ENCODE assay signal across 14 cellular contexts in the genomic region with DNA sequence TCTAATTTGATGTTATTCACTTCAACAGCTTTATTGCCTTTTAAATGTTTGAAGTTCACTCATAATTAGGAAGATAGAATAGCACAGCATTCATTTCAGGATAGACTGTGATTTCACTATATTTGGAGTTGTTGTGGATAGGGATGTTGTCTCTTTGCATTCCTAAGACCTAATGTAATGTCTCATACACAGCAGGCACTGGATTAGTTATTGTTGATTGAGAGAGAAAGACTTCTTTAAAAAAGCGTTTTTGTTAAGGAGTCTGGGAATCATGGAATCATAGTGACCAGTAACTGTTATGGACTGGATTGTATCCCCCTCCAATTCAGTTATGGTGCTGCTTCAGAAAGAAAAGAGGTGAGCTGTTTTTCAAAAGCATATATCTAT.
DNase-seq lines count a peak whose midpoint lies in the region; ATAC-seq and TF ChIP-seq lines count a peak whose summit lies in the region.
"Had no signal": no experiment of that assay in that cellular context is flagged by ENCODE, and none has a peak within 500 bp of the region (broad histone marks: within the 10 kb centered on the region; RNA-seq: fewer than 3 reads in every experiment).

No MANE protein-coding gene starts in this region.

- H3K27me3 ChIP-seq in adipocyte (replicated peaks; ENCODE audit: control insufficient read depth, insufficient read depth, low read length) (no peaks in the 10 kb centered on the region), smooth muscle cell (ENCODE audit: low read depth) (no peaks in the 10 kb centered on the region)
- H3K27me3 ChIP-seq: ascending aorta had no signal

- H3K4me2 ChIP-seq in smooth muscle cell: peak overlapping the region; percentile 73

- no peaks in the 10 kb centered on the region for H4K20me1 ChIP-seq in smooth muscle cell (ENCODE audit: low read depth)

- no peak for TF ChIP-seq CTCF in smooth muscle cell (IDR thresholded peaks at IDR 0.05; ENCODE audit: borderline replicate concordance, insufficient read depth, poor library complexity, severe bottlenecking)

- peaks cover 11% of the 10 kb centered on the region for H3K4me1 ChIP-seq in adipocyte (ENCODE audit: control insufficient read depth, insufficient read depth, low read length)
- peaks cover 29% of the 10 kb centered on the region for H3K4me1 ChIP-seq in smooth muscle cell (ENCODE audit: low read depth)
- H3K4me1 ChIP-seq: ascending aorta had no signal

- H3K9me3 Mint-ChIP-seq in activated naive CD4-positive, alpha-beta T cell treated with anti-CD3 and anti-CD28 coated beads, Interleukin-2, amount 50 U/mL, for 72 hours: no peaks in the 10 kb centered on the region

- peaks cover 31% of the 10 kb centered on the region for H3F3A ChIP-seq in smooth muscle cell (ENCODE audit: low read depth)

- peak overlapping the region; percentile 96 for H3K27ac ChIP-seq in smooth muscle cell (ENCODE audit: low read depth)
- H3K27ac ChIP-seq: RWPE1 had no signal

- no peak overlapping the region for H3K27ac Mint-ChIP-seq in activated naive CD4-positive, alpha-beta T cell treated with anti-CD3 and anti-CD28 coated beads, Interleukin-2, amount 50 U/mL, for 72 hours
- H3K27ac Mint-ChIP-seq: CD4-positive, alpha-beta memory T cell had no signal

- no peaks in the 10 kb centered on the region for H3K36me3 Mint-ChIP-seq in activated naive CD4-positive, alpha-beta T cell treated with anti-CD3 and anti-CD28 coated beads, Interleukin-2, amount 50 U/mL, for 72 hours
- H3K36me3 Mint-ChIP-seq: CD4-positive, alpha-beta memory T cell had no signal

- peaks cover 18% of the 10 kb centered on the region for H3K79me2 ChIP-seq in smooth muscle cell (ENCODE audit: low read depth)

- H3K36me3 ChIP-seq in adipocyte (ENCODE audit: control insufficient read depth, insufficient read depth, low read length, severe bottlenecking): no peaks in the 10 kb centered on the region
- H3K36me3 ChIP-seq in smooth muscle cell (ENCODE audit: low read depth): no peaks in the 10 kb centered on the region
- H3K36me3 ChIP-seq: ascending aorta had no signal

- H3K4me3 ChIP-seq in adipocyte (ENCODE audit: low read length): no peak overlapping the region
- no peak overlapping the region for H3K4me3 ChIP-seq in smooth muscle cell
- H3K4me3 ChIP-seq: ascending aorta had no signal

- no peak for ATAC-seq in HG03460 (IDR thresholded peaks at IDR 0.05; ENCODE audit: unreplicated experiment)
- ATAC-seq in activated naive CD4-positive, alpha-beta T cell treated with anti-CD3 and anti-CD28 coated beads, Interleukin-2, amount 50 U/mL, for 72 hours: no peak

- DNase-seq in Daoy (ENCODE audit: low read depth) (peak; percentile 25), adipocyte (ENCODE audit: low read depth) (peak; percentile 61), glomerular visceral epithelial cell (ENCODE audit: extremely low spot score) (peak; percentile 35), smooth muscle cell (lab: John Stamatoyannopoulos, UW; ENCODE audit: unreplicated experiment) (no peak), NCI-H524 (lab: John Stamatoyannopoulos, UW) (no peak), ureter (ENCODE audit: low spot score) (no peak)
- no peak for DNase-seq in activated naive CD4-positive, alpha-beta T cell treated with anti-CD3 and anti-CD28 coated beads, Interleukin-2, amount 50 U/mL, for 72 hours (ENCODE audit: low spot score in 2 of 2)
- DNase-seq: CD4-positive, alpha-beta memory T cell; erythroblast; NCI-H1048; small intestine had no signal

- peak overlapping the region; percentile 11 for H2AFZ ChIP-seq in smooth muscle cell (ENCODE audit: low read depth)

- H3K9ac ChIP-seq in adipocyte (ENCODE audit: low read length) (no peak overlapping the region), smooth muscle cell (ENCODE audit: low read depth) (peak overlapping the region; percentile 78)

- no peaks in the 10 kb centered on the region for H3K9me3 ChIP-seq in adipocyte (ENCODE audit: control insufficient read depth, low read length)
- H3K9me3 ChIP-seq in smooth muscle cell (replicated peaks; ENCODE audit: low read depth): no peaks in the 10 kb centered on the region
- H3K9me3 ChIP-seq: ascending aorta had no signal

- 0% methylated on average over 1 of the region's 1 CpG for WGBS in smooth muscle cell (ENCODE audit: low lambda C conversion rate)

Comparison
In these comparisons a context has a peak if more than half of its experiments do, and no peak if none do; other contexts are left out.
1. DNase-seq: peak in Daoy (single experiment), adipocyte (single experiment) and glomerular visceral epithelial cell (single experiment); none in smooth muscle cell (single experiment), NCI-H524 (0 of 2), ureter (single experiment) and activated naive CD4-positive, alpha-beta T cell treated with anti-CD3 and anti-CD28 coated beads, Interleukin-2, amount 50 U/mL, for 72 hours (0 of 2).